26 cellular contexts compared by ENCODE assay signal in the genomic region with DNA sequence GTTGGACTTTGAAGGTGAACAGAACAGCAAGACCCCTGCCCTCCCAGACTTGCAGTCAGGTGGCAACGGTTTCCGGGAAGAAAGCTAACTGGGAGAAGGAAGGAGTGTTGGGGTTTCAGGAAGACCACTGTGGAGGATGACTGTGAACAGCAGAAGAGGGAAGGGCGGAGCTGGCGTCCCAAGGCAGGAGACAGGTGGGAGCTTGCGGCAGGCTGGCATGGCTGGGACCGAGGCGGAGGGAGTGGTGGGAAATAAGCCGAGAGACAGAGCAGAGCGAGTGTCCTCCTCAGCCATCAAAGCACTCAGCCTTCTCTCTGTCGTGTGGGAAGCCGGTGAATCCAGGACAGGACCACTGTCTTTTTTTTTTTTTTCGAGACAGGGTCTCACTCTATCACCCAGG.
"Had no signal": no experiment of that assay in that cellular context is flagged by ENCODE, and none has a peak within 500 bp of the region (broad histone marks: within the 10 kb centered on the region; RNA-seq: fewer than 3 reads in every experiment).

No MANE protein-coding gene starts in this region.

- H3K9me3 ChIP-seq: breast epithelium had no signal

- H3K4me1 ChIP-seq: breast epithelium had no signal

- DNase-seq: activated B cell treated with CpG ODN at 0.5 μM for 24 hours; activated CD4-positive, alpha-beta memory T cell treated with anti-CD3 and anti-CD28 coated beads, Interleukin-2, amount 10 ng/mL, durations not matched to agents 7 days and 5 days; activated CD4-positive, alpha-beta T cell treated with anti-CD3 and anti-CD28 coated beads for 1 hour; activated CD4-positive, alpha-beta T cell treated with anti-CD3 and anti-CD28 coated beads, Interleukin-2, amount 10 ng/mL, durations not matched to agents 24 days and 14 days; activated effector memory CD4-positive, alpha-beta T cell treated with Interleukin-2 at 50 U/mL for 16 hours; activated naive CD4-positive, alpha-beta T cell treated with Interleukin-2 at 50 U/mL for 16 hours; activated naive CD8-positive, alpha-beta T cell treated with anti-CD3 and anti-CD28 coated beads, Interleukin-2, amount 10 ng/mL, durations not matched to agents 7 days and 5 days; activated T-cell treated with anti-CD3 and anti-CD28 coated beads for 4 hours; aorta; caudate nucleus; IMR-90; KBM-7; NCI-H1048; NCI-H1417; NCI-H1694 treated with DMSO at 0.1 percent for 48 hours; NCI-H2029 treated with DMSO at 0.1 percent for 48 hours; NCI-H510A treated with DMSO at 0.1 percent for 48 hours; NCI-H69; NK-92 treated with Interleukin-12 subunit alpha and Interleukin-12 subunit beta, amount 100 ng/mL, for 24 hours; OCI-M1; RPMI8226; SHP77; T-helper 9 cell had no signal

- H3K4me3 Mint-ChIP-seq: activated B cell treated with CpG ODN at 0.5 μM for 24 hours; activated CD4-positive, alpha-beta memory T cell treated with anti-CD3 and anti-CD28 coated beads, Interleukin-2, amount 10 ng/mL, durations not matched to agents 7 days and 5 days; activated CD4-positive, alpha-beta T cell treated with anti-CD3 and anti-CD28 coated beads, Interleukin-2, amount 10 ng/mL, durations not matched to agents 24 days and 14 days; activated naive CD8-positive, alpha-beta T cell treated with anti-CD3 and anti-CD28 coated beads, Interleukin-2, amount 10 ng/mL, durations not matched to agents 7 days and 5 days; T-helper 1 cell treated with Interleukin-12 subunit alpha and Interleukin-12 subunit beta and Interleukin-4 antibody, amounts not matched to agents 30 μg/mL and 1 μg/mL, for 36 hours had no signal

- H3K9me3 Mint-ChIP-seq: activated B cell treated with CpG ODN at 0.5 μM for 24 hours; activated CD4-positive, alpha-beta memory T cell treated with anti-CD3 and anti-CD28 coated beads, Interleukin-2, amount 10 ng/mL, durations not matched to agents 7 days and 5 days; activated CD4-positive, alpha-beta T cell treated with anti-CD3 and anti-CD28 coated beads, Interleukin-2, amount 10 ng/mL, durations not matched to agents 24 days and 14 days; activated naive CD8-positive, alpha-beta T cell treated with anti-CD3 and anti-CD28 coated beads, Interleukin-2, amount 10 ng/mL, durations not matched to agents 7 days and 5 days; T-helper 1 cell treated with Interleukin-12 subunit alpha and Interleukin-12 subunit beta and Interleukin-4 antibody, amounts not matched to agents 30 μg/mL and 1 μg/mL, for 36 hours had no signal

- H3K4me3 ChIP-seq: breast epithelium had no signal

- H3K36me3 ChIP-seq: breast epithelium had no signal

- H3K27ac Mint-ChIP-seq: activated B cell treated with CpG ODN at 0.5 μM for 24 hours; activated naive CD8-positive, alpha-beta T cell treated with anti-CD3 and anti-CD28 coated beads, Interleukin-2, amount 10 ng/mL, durations not matched to agents 7 days and 5 days; T-helper 1 cell treated with Interleukin-12 subunit alpha and Interleukin-12 subunit beta and Interleukin-4 antibody, amounts not matched to agents 30 μg/mL and 1 μg/mL, for 36 hours had no signal

- H3K27ac ChIP-seq: breast epithelium had no signal

- H3K4me1 Mint-ChIP-seq: activated B cell treated with CpG ODN at 0.5 μM for 24 hours had no signal

- H3K27me3 Mint-ChIP-seq: activated CD4-positive, alpha-beta memory T cell treated with anti-CD3 and anti-CD28 coated beads, Interleukin-2, amount 10 ng/mL, durations not matched to agents 7 days and 5 days; activated CD4-positive, alpha-beta T cell treated with anti-CD3 and anti-CD28 coated beads, Interleukin-2, amount 10 ng/mL, durations not matched to agents 24 days and 14 days; activated naive CD8-positive, alpha-beta T cell treated with anti-CD3 and anti-CD28 coated beads, Interleukin-2, amount 10 ng/mL, durations not matched to agents 7 days and 5 days had no signal

- ATAC-seq: Panc1 had no signal

- H3K27me3 ChIP-seq: breast epithelium had no signal
